In the genomic region with DNA sequence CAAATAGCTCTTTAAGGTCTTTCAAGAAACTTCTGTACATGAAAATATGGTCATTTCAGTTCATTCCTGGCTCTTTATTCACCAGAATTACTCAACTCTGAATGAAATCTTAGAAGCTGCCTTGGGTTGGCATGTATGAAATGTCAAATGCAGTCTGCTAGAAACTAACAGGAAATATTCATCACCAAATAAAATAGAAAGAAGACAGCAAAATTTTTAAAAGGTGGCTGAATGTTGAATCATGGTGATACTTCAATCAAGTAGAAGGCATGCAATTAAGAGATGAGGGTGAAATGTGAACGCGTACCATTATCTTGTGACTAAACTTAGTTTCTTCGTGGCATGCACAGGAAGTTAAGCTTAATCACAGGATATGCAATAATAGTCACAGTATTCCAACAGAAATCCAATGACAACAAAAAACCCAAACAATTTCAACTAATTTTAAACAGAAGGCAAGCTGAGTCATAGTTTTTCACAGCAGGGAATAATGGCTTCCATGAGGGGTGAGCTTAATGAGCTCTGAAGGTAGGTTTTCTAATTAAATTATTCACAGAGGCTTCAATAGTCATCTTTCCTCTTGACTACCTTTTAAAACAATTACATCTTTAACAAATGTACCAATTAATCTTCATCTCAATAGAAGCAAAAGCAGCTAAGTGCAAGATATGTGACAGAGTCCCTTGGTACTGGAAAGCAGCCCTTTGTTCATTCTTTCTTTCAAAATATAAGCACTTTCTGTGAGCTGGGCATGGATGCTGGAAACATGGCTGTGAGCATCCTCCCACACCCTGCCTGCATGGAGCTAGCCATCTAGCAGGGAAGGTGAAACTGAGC, we compare ENCODE assay signal across 11 cellular contexts. TPM values are rescaled to one million over a fixed set of nuclear protein-coding genes. Genes with fewer than 3 reads are reported as not detected.
DNase-seq lines count a peak whose midpoint lies in the region; ATAC-seq, FAIRE-seq and TF ChIP-seq lines count a peak whose summit lies in the region.
"Had no signal": no experiment of that assay in that cellular context is flagged by ENCODE, and none has a peak within 500 bp of the region (broad histone marks: within the 10 kb centered on the region; RNA-seq: fewer than 3 reads in every experiment).

No MANE protein-coding gene starts in this region.

- intact Hi-C loops in right lobe of liver (cut with DNase I), result no loop called here
- intact Hi-C loops in HepG2 (cut with micrococcal nuclease; ENCODE audit: unreplicated experiment), result no loop called here
- intact Hi-C loops in right cardiac atrium (cut with DNase I), result no loop called here

- H3K27me3 Mint-ChIP-seq in WTC11 (ENCODE audit: low read depth), result no peaks in the 10 kb centered on the region

- no peak for TF ChIP-seq EP300 in HepG2 (IDR thresholded peaks at IDR 0.05; ENCODE audit: low read depth in 2 of 2, low read length in 2 of 2)
- TF ChIP-seq EP300 in HepG2 (CRISPR knock-in tag; IDR thresholded peaks at IDR 0.05; ENCODE audit: borderline replicate concordance), result no peak

- no peak for FAIRE-seq in HepG2 (lab: Jason Lieb, UNC)
- FAIRE-seq in D721Med (lab: Jason Lieb, UNC), result no peak

- H3K4me1 ChIP-seq in right lobe of liver (peaks cover 0 to 38% (median 8%) of the 10 kb centered on the region in 4 donors), HepG2 (ENCODE audit: insufficient read depth, low read length) (peaks cover 30% of the 10 kb centered on the region), right cardiac atrium (ENCODE audit: control insufficient read depth, insufficient read depth, low read length) (peaks cover 4% of the 10 kb centered on the region), mesendoderm (ENCODE audit: control insufficient read depth, low read depth, low read length) (peaks cover 4% of the 10 kb centered on the region)

- H4K8ac ChIP-seq in mesendoderm (ENCODE audit: low read depth, low read length), result no peak overlapping the region

- CTCF ChIA-PET in HepG2 (lab: Yijun Ruan, JAX; ENCODE audit: low intra/inter-chr PET ratio, low total read pairs) (no interaction called here), WTC11 (lab: Charles Lee) (interaction anchor here (0.8 kb wide), 1 partner anchor 8 kb away, joined by 6 read pairs; no protein-coding TSS in a partner anchor)

- peaks cover 21% of the 10 kb centered on the region for H3K4me1 Mint-ChIP-seq in WTC11

- no TSS peak for BruUV-seq in HepG2 (replicated peaks; lab: Mats Ljungman, UMichigan)

- 52% methylated on average over 3 of the region's 3 CpGs for WGBS in right lobe of liver (ENCODE audit: insufficient coverage, low coverage, low lambda C conversion rate, missing lambda C conversion rate)
- 97% methylated on average over 3 of the region's 3 CpGs for WGBS in HepG2 (ENCODE audit: low lambda C conversion rate)
- WGBS in right cardiac atrium, result 6% methylated on average over 3 of the region's 3 CpGs
- no CpG with 5 or more reads among the region's 3 CpGs for WGBS in mesendoderm (ENCODE audit: extremely low coverage, insufficient coverage, low lambda C conversion rate)

- H3K79me2 ChIP-seq in HepG2 (ENCODE audit: insufficient read depth, low read length) (no peaks in the 10 kb centered on the region), mesendoderm (ENCODE audit: control insufficient read depth, insufficient read depth, low read length) (no peaks in the 10 kb centered on the region)

- H3K4me3 ChIP-seq in right lobe of liver (no peak overlapping the region), HepG2 (replicated peaks in 1 of 3; ENCODE audit: insufficient read depth in 1 of 3, low read depth in 2 of 3, low read length in 3 of 3) (no peak overlapping the region), right cardiac atrium (ENCODE audit: low read length) (peak overlapping the region; percentile 18), mesendoderm (ENCODE audit: low read length) (no peak overlapping the region)

- no peaks in the 10 kb centered on the region for H3K9me3 Mint-ChIP-seq in WTC11

- no peak overlapping the region for H3K23ac ChIP-seq in mesendoderm (ENCODE audit: low read length)

- no peak overlapping the region for H4K5ac ChIP-seq in mesendoderm (ENCODE audit: low read length)

- H3K4me3 Mint-ChIP-seq in WTC11, result no peak overlapping the region; the same call in 1 of the 2 replicates

- ATAC-seq in right lobe of liver (peak; percentile 11 to 60 (median 50)), HepG2 (no peak), WTC11 (peak; percentile 81), right cardiac atrium (peak; percentile 14 to 88), HG02840 (IDR thresholded peaks at IDR 0.05; ENCODE audit: low FRiP score, unreplicated experiment) (no peak), GM18511 (IDR thresholded peaks at IDR 0.05; ENCODE audit: unreplicated experiment) (no peak)

- H3K27me3 ChIP-seq in right lobe of liver (no peaks in the 10 kb centered on the region), HepG2 (ENCODE audit: control insufficient read depth in 1 of 2, insufficient read depth in 2 of 2, low read length in 2 of 2) (no peaks in the 10 kb centered on the region), right cardiac atrium (ENCODE audit: control insufficient read depth, insufficient read depth) (no peaks in the 10 kb centered on the region), mesendoderm (ENCODE audit: insufficient read depth, low read length, poor library complexity) (no peaks in the 10 kb centered on the region)

- H3K4ac ChIP-seq in mesendoderm (ENCODE audit: low read depth, low read length), result no peak overlapping the region

- H3K18ac ChIP-seq in mesendoderm (ENCODE audit: low read length), result no peak overlapping the region

- DNase-seq in right lobe of liver, result no peak
- no peak for DNase-seq in HepG2 (ENCODE audit: low spot score)
- no peak for DNase-seq in WTC11 (ENCODE audit: low spot score)
- DNase-seq in right cardiac atrium, result no peak
- no peak for DNase-seq in D721Med (ENCODE audit: insufficient read length, low spot score)
- DNase-seq in mesendoderm, result no peak
- DNase-seq: DMS79; NCI-H1694 treated with DMSO at 0.1 percent for 48 hours; stimulated activated CD4-positive, alpha-beta T cell treated with anti-CD3 and anti-CD28 coated beads, Interleukin-1b, Interleukin-23, amount 100 ng/mL, for 48 hours had no signal

- peak overlapping the region; percentile 55 for H3K27ac Mint-ChIP-seq in WTC11

- TF ChIP-seq POLR2A in right lobe of liver (IDR thresholded peaks at IDR 0.05), result no peak
- no peak for TF ChIP-seq POLR2A in HepG2 (IDR thresholded peaks at IDR 0.05; ENCODE audit: insufficient read depth in 1 of 2, low read depth in 2 of 2, low read length in 2 of 2)

- TF ChIP-seq CTCF in right lobe of liver (IDR thresholded peaks at IDR 0.05) (no peak), HepG2 (CRISPR knock-in tag; IDR thresholded peaks at IDR 0.05) (no peak), WTC11 (IDR thresholded peaks at IDR 0.05) (no peak), D721Med (IDR thresholded peaks at IDR 0.05; ENCODE audit: insufficient read depth, missing control alignments) (no peak)

- H3K27ac ChIP-seq in right lobe of liver (peak overlapping the region in 1 of 3 donors; percentile 28), HepG2 (ENCODE audit: extremely low read length, insufficient read depth, low read length) (no peak overlapping the region), right cardiac atrium (ENCODE audit: low read length) (no peak overlapping the region), mesendoderm (ENCODE audit: low read depth, low read length) (no peak overlapping the region)

- TF ChIP-seq RAD21 in HepG2 (CRISPR knock-in tag; IDR thresholded peaks at IDR 0.05), result no peak

- no peak overlapping the region for H3K9ac ChIP-seq in HepG2 (ENCODE audit: insufficient read depth, low read depth, low read length)
- H3K9ac ChIP-seq in mesendoderm (ENCODE audit: low read length), result no peak overlapping the region

- H3K9me3 ChIP-seq in right lobe of liver (no peaks in the 10 kb centered on the region), HepG2 (ENCODE audit: low read length) (no peaks in the 10 kb centered on the region), right cardiac atrium (ENCODE audit: control insufficient read depth, low read length) (no peaks in the 10 kb centered on the region)

- H2AFZ ChIP-seq in HepG2 (ENCODE audit: low read length), result no peak overlapping the region

- H2BK120ac ChIP-seq in mesendoderm (ENCODE audit: low read depth, low read length), result no peak overlapping the region

- no peak overlapping the region for H2BK5ac ChIP-seq in mesendoderm (ENCODE audit: low read length)

- no peaks in the 10 kb centered on the region for H3K79me1 ChIP-seq in mesendoderm (ENCODE audit: low read length)

- H4K20me1 ChIP-seq in HepG2 (ENCODE audit: insufficient read depth, low read length), result no peaks in the 10 kb centered on the region

- H3K4me2 ChIP-seq in HepG2 (ENCODE audit: low read depth, low read length) (no peak overlapping the region), mesendoderm (ENCODE audit: low read length) (no peak overlapping the region)

- H3K36me3 Mint-ChIP-seq in WTC11, result no peaks in the 10 kb centered on the region

- no peak overlapping the region for H2BK15ac ChIP-seq in mesendoderm (replicated peaks; ENCODE audit: low read depth)

- H2AK5ac ChIP-seq in mesendoderm (ENCODE audit: low read length), result no peak overlapping the region

- no peak overlapping the region for H3K56ac ChIP-seq in mesendoderm (ENCODE audit: low read length)

- no peaks in the 10 kb centered on the region for H3K36me3 ChIP-seq in right lobe of liver
- H3K36me3 ChIP-seq in HepG2 (replicated peaks in 1 of 2; ENCODE audit: control insufficient read depth in 1 of 2, insufficient read depth in 2 of 2, low read length in 2 of 2), result no peaks in the 10 kb centered on the region
- H3K36me3 ChIP-seq in mesendoderm (ENCODE audit: control insufficient read depth, insufficient read depth, low read length), result no peaks in the 10 kb centered on the region

- in situ Hi-C loops in HepG2 (cut with HindIII; ENCODE audit: extremely low pct_ligation_motif_present, low pct_unique_long_range_greater_than_20kb), result loop anchor here (25.0 kb wide), 1 partner anchor 916 kb away; a partner anchor contains a TSS

- POLR2A ChIA-PET in HepG2 (lab: Yijun Ruan, JAX), result no interaction called here
- POLR2A ChIA-PET in WTC11 (lab: Charles Lee), result no interaction called here

RNA-seq across cellular contexts. Expression of a gene that starts 44.5 kb away (rescaled TPM):
- total RNA-seq in right lobe of liver (10 to 100 TPM in 3 of 6 experiments, 1 to 10 TPM in 3; 7.6 to 17.1 (median 10.3) TPM), HepG2 (2016; rRNA removed; fragmentation: Illumina TruSeq; extraction: Trizol) (15.6 and 16.7 TPM in 2 replicates), WTC11 (2021) (9.3 to 12.4 TPM (median 10.3 TPM) in 3 replicates), right cardiac atrium (10 to 100 TPM in 3 of 4 donors, 1 to 10 TPM in 1; 7.9 to 11.1 (median 10.2) TPM)
- total RNA-seq in HepG2 (2016; cell fraction: cytosol; rRNA removed; fragmentation: Illumina TruSeq; extraction: Trizol; ENCODE audit: low read depth), result 0.88 and 0.91 TPM in 2 replicates
- 14.4 and 16.6 TPM in 2 replicates for total RNA-seq in HepG2 (2016; cell fraction: insoluble cytoplasmic fraction; rRNA removed; fragmentation: Illumina TruSeq; extraction: Trizol)
- 2.4 and 2.5 TPM in 2 replicates for total RNA-seq in HepG2 (2016; cell fraction: membrane; rRNA removed; fragmentation: Illumina TruSeq; extraction: Trizol)
- 30.4 and 31.0 TPM in 2 replicates for total RNA-seq in HepG2 (2016; cell fraction: nucleus; rRNA removed; fragmentation: Illumina TruSeq; extraction: Trizol)
- polyA plus RNA-seq in HepG2 (2011; rRNA removed) (4.6 and 5.6 TPM in 2 replicates), right cardiac atrium (4.5 TPM)
- polyA plus RNA-seq in HepG2 (2011; cell fraction: cytosol; rRNA removed), result 5.2 and 5.5 TPM in 2 replicates
- 7.3 and 7.6 TPM in 2 replicates for polyA plus RNA-seq in HepG2 (2011; cell fraction: nucleus; rRNA removed)
- polyA plus RNA-seq in HepG2 (2012), result 3.4 and 4.8 TPM in 2 replicates
- 0.46 and 0.83 TPM in 2 replicates for polyA plus RNA-seq in HepG2 (2016; cell fraction: cytosol; fragmentation: Illumina TruSeq; extraction: Trizol; ENCODE audit: low read depth)
- 14.9 and 15.8 TPM in 2 replicates for polyA plus RNA-seq in HepG2 (2016; cell fraction: insoluble cytoplasmic fraction; fragmentation: Illumina TruSeq; extraction: Trizol; ENCODE audit: low read depth)
- polyA plus RNA-seq in HepG2 (2016; cell fraction: membrane; fragmentation: Illumina TruSeq; extraction: Trizol; ENCODE audit: low read depth), result 1.4 and 1.5 TPM in 2 replicates
- 4.8 and 6.1 TPM in 2 replicates for polyA plus RNA-seq in HepG2 (2016; cell fraction: nucleus; fragmentation: Illumina TruSeq; extraction: Trizol; ENCODE audit: insufficient read depth, low read depth)
- polyA minus RNA-seq in HepG2 (2011; rRNA and poly(A)+ RNA removed; ENCODE audit: low replicate concordance), result 40.2 and 43.4 TPM in 2 replicates
- polyA minus RNA-seq in HepG2 (2011; cell fraction: cytosol; rRNA and poly(A)+ RNA removed), result 5.7 and 7.1 TPM in 2 replicates
- 46.4 and 47.9 TPM in 2 replicates for polyA minus RNA-seq in HepG2 (2011; cell fraction: nucleus; rRNA and poly(A)+ RNA removed)
- polyA plus RNA-seq in mesendoderm (2013, experiment 1 of 2), result 8.8 TPM
- 9.0 TPM for polyA plus RNA-seq in mesendoderm (2013, experiment 2 of 2)

RNA-seq across cellular contexts. Expression of a gene that starts 56.1 kb away (rescaled TPM):
- total RNA-seq in right lobe of liver (10 to 100 TPM; 12.9 to 19.7 (median 18.9) TPM), HepG2 (2016; rRNA removed; fragmentation: Illumina TruSeq; extraction: Trizol) (58.8 and 69.4 TPM in 2 replicates), WTC11 (2021) (47.6 to 52.4 TPM (median 49.6 TPM) in 3 replicates), right cardiac atrium (10 to 100 TPM; 27.9 to 33.6 (median 31.5) TPM)
- total RNA-seq in HepG2 (2016; cell fraction: cytosol; rRNA removed; fragmentation: Illumina TruSeq; extraction: Trizol; ENCODE audit: low read depth), result 36.7 and 43.6 TPM in 2 replicates
- total RNA-seq in HepG2 (2016; cell fraction: insoluble cytoplasmic fraction; rRNA removed; fragmentation: Illumina TruSeq; extraction: Trizol), result 58.2 and 70.3 TPM in 2 replicates
- total RNA-seq in HepG2 (2016; cell fraction: membrane; rRNA removed; fragmentation: Illumina TruSeq; extraction: Trizol), result 20.3 and 22.4 TPM in 2 replicates
- total RNA-seq in HepG2 (2016; cell fraction: nucleus; rRNA removed; fragmentation: Illumina TruSeq; extraction: Trizol), result 61.1 and 66.7 TPM in 2 replicates
- polyA plus RNA-seq in HepG2 (2011; rRNA removed) (14.8 and 14.9 TPM in 2 replicates), right cardiac atrium (24.8 TPM)
- polyA plus RNA-seq in HepG2 (2011; cell fraction: cytosol; rRNA removed), result 9.1 and 10.7 TPM in 2 replicates
- 16.4 and 23.7 TPM in 2 replicates for polyA plus RNA-seq in HepG2 (2011; cell fraction: nucleus; rRNA removed)
- polyA plus RNA-seq in HepG2 (2012), result 18.8 and 31.6 TPM in 2 replicates
- polyA plus RNA-seq in HepG2 (2016; cell fraction: cytosol; fragmentation: Illumina TruSeq; extraction: Trizol; ENCODE audit: low read depth), result 3.1 and 3.7 TPM in 2 replicates
- polyA plus RNA-seq in HepG2 (2016; cell fraction: insoluble cytoplasmic fraction; fragmentation: Illumina TruSeq; extraction: Trizol; ENCODE audit: low read depth), result 52.8 and 55.3 TPM in 2 replicates
- 4.2 and 5.1 TPM in 2 replicates for polyA plus RNA-seq in HepG2 (2016; cell fraction: membrane; fragmentation: Illumina TruSeq; extraction: Trizol; ENCODE audit: low read depth)
- polyA plus RNA-seq in HepG2 (2016; cell fraction: nucleus; fragmentation: Illumina TruSeq; extraction: Trizol; ENCODE audit: insufficient read depth, low read depth), result 61.3 and 61.4 TPM in 2 replicates
- 21.3 and 30.8 TPM in 2 replicates for polyA minus RNA-seq in HepG2 (2011; rRNA and poly(A)+ RNA removed; ENCODE audit: low replicate concordance)
- polyA minus RNA-seq in HepG2 (2011; cell fraction: cytosol; rRNA and poly(A)+ RNA removed), result 11.8 and 16.8 TPM in 2 replicates
- polyA minus RNA-seq in HepG2 (2011; cell fraction: nucleus; rRNA and poly(A)+ RNA removed), result 94.4 and 102 TPM in 2 replicates
- 88.7 TPM for polyA plus RNA-seq in mesendoderm (2013, experiment 1 of 2)
- polyA plus RNA-seq in mesendoderm (2013, experiment 2 of 2), result 88.0 TPM

Comparison
In these comparisons a context has a peak if more than half of its experiments do, and no peak if none do; other contexts are left out.
1. ATAC-seq: peak in right lobe of liver (4 of 4), WTC11 (single experiment) and right cardiac atrium (2 of 2); none in HepG2 (single experiment), HG02840 (single experiment) and GM18511 (single experiment).